Comparison of ENCODE assay signal across 8 cellular contexts in the genomic region with DNA sequence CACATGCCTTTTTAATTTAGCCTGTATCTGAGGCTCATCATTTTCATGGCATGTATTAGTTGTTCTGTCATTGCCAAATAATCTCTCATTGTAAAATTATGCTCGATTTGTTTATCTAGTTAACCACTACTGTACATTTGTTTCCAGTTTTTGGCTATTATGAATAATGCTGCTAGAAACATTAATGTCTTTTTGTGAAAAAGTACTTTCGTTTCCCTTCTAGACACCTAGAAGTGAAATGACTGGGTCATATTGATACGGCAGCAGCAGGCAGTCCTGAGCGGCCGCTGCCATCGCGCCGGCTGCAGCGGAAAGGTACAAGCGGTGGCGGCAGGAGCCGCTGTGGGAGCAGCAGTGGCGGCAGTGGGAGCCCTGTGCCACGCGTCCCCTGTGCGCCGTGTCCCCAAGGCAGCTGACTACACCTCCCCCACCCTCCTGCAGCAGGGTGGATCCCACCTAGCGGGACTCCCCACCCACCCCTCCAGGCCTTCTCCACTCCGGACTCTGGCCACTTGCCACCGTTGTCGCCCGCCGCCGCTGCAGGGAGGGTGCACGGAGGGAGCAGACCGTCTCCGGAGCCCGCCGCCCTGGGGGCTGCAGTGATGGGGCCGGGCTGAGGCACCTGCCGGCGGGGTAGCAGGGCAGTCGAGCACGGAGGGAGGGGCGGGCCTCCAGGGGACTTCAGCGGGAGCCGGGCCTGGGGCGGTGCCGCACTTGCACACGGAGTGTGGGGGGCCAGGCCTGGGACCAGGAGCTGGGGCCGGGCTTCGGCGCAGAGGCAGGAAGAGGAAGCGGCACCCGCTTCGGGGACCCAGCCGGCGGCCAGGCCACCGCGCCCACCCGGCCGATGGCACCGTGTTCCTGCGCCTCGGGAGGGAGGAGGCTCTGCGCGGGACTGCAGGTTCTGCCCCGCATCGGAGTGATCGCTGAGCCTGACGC.
A peak's percentile ranks its signal among the peaks of the same experiment; 100 is the strongest.
DNase-seq lines count a peak whose midpoint lies in the region; ATAC-seq and TF ChIP-seq lines count a peak whose summit lies in the region.

No MANE protein-coding gene starts in this region.

- H4K12ac ChIP-seq in trophoblast cell (ENCODE audit: low read depth, low read length) = no peak overlapping the region

- DNase-seq in Right ventricle myocardium inferior (ENCODE audit: missing footprints) (peak; percentile 54), Right ventricle myocardium superior (no peak), HCEC 1CT (peak; percentile 57), NCI-H1417 (lab: John Stamatoyannopoulos, UW) (peak in 2 of 3 experiments; percentile 74 to 82), heart left ventricle (no peak), trophoblast cell (peak in 1 of 2 donors; percentile 24)
- peak; percentile 9 for DNase-seq in activated T-helper 1 cell treated with anti-CD3 and anti-CD28 coated beads, Interleukin-12 subunit alpha, Interleukin-12 subunit beta, Interleukin-2, Interleukin-4 antibody, amounts not matched to agents 30 ng/mL and 10 ng/mL and 1 ng/mL, durations not matched to agents 14 hours and 24 hours and 36 hours (ENCODE audit: low spot score)
- no peak for DNase-seq in activated effector memory CD4-positive, alpha-beta T cell treated with anti-CD3 and anti-CD28 coated beads, Interleukin-2, amount 50 U/mL, for 16 hours

- peak overlapping the region; percentile 58 for H3K4me3 Mint-ChIP-seq in activated T-helper 1 cell treated with anti-CD3 and anti-CD28 coated beads, Interleukin-12 subunit alpha, Interleukin-12 subunit beta, Interleukin-2, Interleukin-4 antibody, amounts not matched to agents 30 ng/mL and 10 ng/mL and 1 ng/mL, durations not matched to agents 14 hours and 24 hours and 36 hours

- no peak overlapping the region for H2BK5ac ChIP-seq in trophoblast cell (ENCODE audit: low read depth, low read length, poor library complexity)

- H3K9ac ChIP-seq in trophoblast cell (ENCODE audit: low read length) = no peak overlapping the region

- no peak overlapping the region for H2BK12ac ChIP-seq in trophoblast cell (ENCODE audit: low read length)

- peak overlapping the region; percentile 98 for H3K4me2 ChIP-seq in trophoblast cell (ENCODE audit: low read length)

- H3K27me3 ChIP-seq in heart left ventricle = peaks cover 0 to 41% (median 18%) of the 10 kb centered on the region in 9 donors
- H3K27me3 ChIP-seq in trophoblast cell (ENCODE audit: insufficient read depth, low read length) = peaks cover 10% of the 10 kb centered on the region

- H3K79me2 ChIP-seq in trophoblast cell (ENCODE audit: control insufficient read depth, insufficient read depth, low read length, poor library complexity) = no peaks in the 10 kb centered on the region

- no peak overlapping the region for H3K23ac ChIP-seq in trophoblast cell (ENCODE audit: low read length)

- no peak overlapping the region for H2AK5ac ChIP-seq in trophoblast cell (ENCODE audit: low read length)

- ATAC-seq in Right ventricle myocardium inferior (no peak), Right ventricle myocardium superior (ENCODE audit: poor library complexity) (no peak), heart left ventricle (peak in 2 of 4 donors; percentile 30 to 44)

- H3K4me1 ChIP-seq in heart left ventricle = peaks cover 0 to 12% (median 0%) of the 10 kb centered on the region in 12 donors
- H3K4me1 ChIP-seq in trophoblast cell (ENCODE audit: control insufficient read depth in 1 of 2, insufficient read depth in 2 of 2, low read length in 2 of 2) = peaks cover 5% of the 10 kb centered on the region in 2 experiments

- no peak overlapping the region for H4K8ac ChIP-seq in trophoblast cell (ENCODE audit: low read depth, low read length)

- H4K91ac ChIP-seq in trophoblast cell (ENCODE audit: low read depth, low read length) = no peak overlapping the region

- peak overlapping the region; percentile 53 for H2AFZ ChIP-seq in trophoblast cell (ENCODE audit: insufficient read depth, low read length, poor library complexity)

- no peaks in the 10 kb centered on the region for H3K79me1 ChIP-seq in trophoblast cell (ENCODE audit: low read length)

- peaks cover 4% of the 10 kb centered on the region for H3K4me1 Mint-ChIP-seq in activated T-helper 1 cell treated with anti-CD3 and anti-CD28 coated beads, Interleukin-12 subunit alpha, Interleukin-12 subunit beta, Interleukin-2, Interleukin-4 antibody, amounts not matched to agents 30 ng/mL and 10 ng/mL and 1 ng/mL, durations not matched to agents 14 hours and 24 hours and 36 hours (ENCODE audit: low read depth)

- no peaks in the 10 kb centered on the region for H3K9me3 Mint-ChIP-seq in activated T-helper 1 cell treated with anti-CD3 and anti-CD28 coated beads, Interleukin-12 subunit alpha, Interleukin-12 subunit beta, Interleukin-2, Interleukin-4 antibody, amounts not matched to agents 30 ng/mL and 10 ng/mL and 1 ng/mL, durations not matched to agents 14 hours and 24 hours and 36 hours

- H3K4me3 ChIP-seq in heart left ventricle (peak overlapping the region in 11 of 12 donors; percentile 9 to 47 (median 38)), trophoblast cell (ENCODE audit: low read depth, low read length) (peak overlapping the region; percentile 76)

- H3K14ac ChIP-seq in trophoblast cell (ENCODE audit: low read length) = no peak overlapping the region

- TF ChIP-seq POLR2A in heart left ventricle (IDR thresholded peaks at IDR 0.05) = no peak

- H3K4ac ChIP-seq in trophoblast cell (ENCODE audit: low read depth, low read length) = no peak overlapping the region

- no peak for TF ChIP-seq CTCF in heart left ventricle (IDR thresholded peaks at IDR 0.05)

- no peak overlapping the region for H2BK120ac ChIP-seq in trophoblast cell (ENCODE audit: insufficient read depth, low read length, poor library complexity)

- H3K36me3 ChIP-seq in heart left ventricle (no peaks in the 10 kb centered on the region), trophoblast cell (ENCODE audit: control insufficient read depth in 1 of 2, insufficient read depth in 2 of 2, low read length in 2 of 2) (no peaks in the 10 kb centered on the region)

- H3K27me3 Mint-ChIP-seq in activated T-helper 1 cell treated with anti-CD3 and anti-CD28 coated beads, Interleukin-12 subunit alpha, Interleukin-12 subunit beta, Interleukin-2, Interleukin-4 antibody, amounts not matched to agents 30 ng/mL and 10 ng/mL and 1 ng/mL, durations not matched to agents 14 hours and 24 hours and 36 hours (ENCODE audit: insufficient read depth) = peaks cover 40% of the 10 kb centered on the region

- no peak overlapping the region for H3K18ac ChIP-seq in trophoblast cell (ENCODE audit: low read length)

- no peak overlapping the region for H3K27ac Mint-ChIP-seq in activated T-helper 1 cell treated with anti-CD3 and anti-CD28 coated beads, Interleukin-12 subunit alpha, Interleukin-12 subunit beta, Interleukin-2, Interleukin-4 antibody, amounts not matched to agents 30 ng/mL and 10 ng/mL and 1 ng/mL, durations not matched to agents 14 hours and 24 hours and 36 hours

- H3K27ac ChIP-seq in heart left ventricle (no peak overlapping the region), trophoblast cell (ENCODE audit: low read depth, low read length) (no peak overlapping the region)

- H3K9me3 ChIP-seq in heart left ventricle (no peaks in the 10 kb centered on the region), trophoblast cell (ENCODE audit: insufficient read depth, low read depth, low read length) (no peaks in the 10 kb centered on the region)

- intact Hi-C loops in Right ventricle myocardium inferior (cut with DNase I) (no loop called here), Right ventricle myocardium superior (cut with DNase I) (no loop called here), heart left ventricle (cut with DNase I) (no loop called here)
- intact Hi-C loops in activated T-helper 1 cell treated with anti-CD3 and anti-CD28 coated beads, Interleukin-12 subunit alpha, Interleukin-12 subunit beta, Interleukin-2, Interleukin-4 antibody, amounts not matched to agents 30 ng/mL and 10 ng/mL and 1 ng/mL, durations not matched to agents 14 hours and 24 hours and 36 hours (cut with micrococcal nuclease) = no loop called here

- no peaks in the 10 kb centered on the region for H3K36me3 Mint-ChIP-seq in activated T-helper 1 cell treated with anti-CD3 and anti-CD28 coated beads, Interleukin-12 subunit alpha, Interleukin-12 subunit beta, Interleukin-2, Interleukin-4 antibody, amounts not matched to agents 30 ng/mL and 10 ng/mL and 1 ng/mL, durations not matched to agents 14 hours and 24 hours and 36 hours (ENCODE audit: low read depth)

- whole genome bisulfite sequencing in heart left ventricle, 4 donors = 2 to 3% (median 2%) methylated on average over 38 to 61 of the region's 61 CpGs
- WGBS in trophoblast cell (ENCODE audit: extremely low coverage, insufficient coverage, insufficient read length) = no CpG with 5 or more reads among the region's 61 CpGs

Comparison
In these comparisons a context has a peak if more than half of its experiments do, and no peak if none do; other contexts are left out.
1. DNase-seq: peak in Right ventricle myocardium inferior (single experiment), HCEC 1CT (single experiment), NCI-H1417 (2 of 3) and activated T-helper 1 cell treated with anti-CD3 and anti-CD28 coated beads, Interleukin-12 subunit alpha, Interleukin-12 subunit beta, Interleukin-2, Interleukin-4 antibody, amounts not matched to agents 30 ng/mL and 10 ng/mL and 1 ng/mL, durations not matched to agents 14 hours and 24 hours and 36 hours (single experiment); none in Right ventricle myocardium superior (single experiment), heart left ventricle (0 of 5) and activated effector memory CD4-positive, alpha-beta T cell treated with anti-CD3 and anti-CD28 coated beads, Interleukin-2, amount 50 U/mL, for 16 hours (single experiment).